Comparison of ENCODE assay signal across 18 cellular contexts in genomic region chr5:91925249-91925648, GRCh38.
"Had no signal": no experiment of that assay in that cellular context is flagged by ENCODE, and none has a peak within 500 bp of the region (broad histone marks: within the 10 kb centered on the region; RNA-seq: fewer than 3 reads in every experiment).

No MANE protein-coding gene starts in this region.

- H3K4me1 Mint-ChIP-seq: natural killer cell had no signal

- H3K4me3 ChIP-seq: gastrocnemius medialis, mucosa of descending colon, ovary, smooth muscle cell had no signal

- H3K36me3 Mint-ChIP-seq: natural killer cell had no signal

- H3K27ac Mint-ChIP-seq: dendritic cell treated with granulocyte-macrophage colony-stimulating factor and Interleukin-4, amounts not matched to agents 40 ng/mL and 50 ng/mL, for 4 days; natural killer cell had no signal

- H3K4me1 ChIP-seq: gastrocnemius medialis had no signal

- H3K4me3 Mint-ChIP-seq: dendritic cell treated with granulocyte-macrophage colony-stimulating factor and Interleukin-4, amounts not matched to agents 40 ng/mL and 50 ng/mL, for 4 days; natural killer cell; neural crest cell had no signal

- ATAC-seq: gastrocnemius medialis, left cardiac atrium, mucosa of descending colon, natural killer cell, right cardiac atrium had no signal

- DNase-seq: cerebellar nuclear complex; erythroblast; gastrocnemius medialis; glutamatergic neuron; kidney; left cardiac atrium; mammary epithelial cell; mucosa of descending colon; natural killer cell; nucleus accumbens; ovary; right cardiac atrium; stimulated activated CD4-positive, alpha-beta T cell treated with anti-CD3 and anti-CD28 coated beads, Interleukin-2, amount 100 ng/mL, for 48 hours; stimulated activated naive CD4-positive, alpha-beta T cell treated with Interleukin-2 at 50 U/mL for 16 hours; trophoblast cell had no signal

- H3K27ac ChIP-seq: gastrocnemius medialis, ovary had no signal

- H3K9me3 ChIP-seq: gastrocnemius medialis, mucosa of descending colon, ovary had no signal

- H3K36me3 ChIP-seq: gastrocnemius medialis, ovary had no signal

- H3K27me3 ChIP-seq: gastrocnemius medialis, ovary had no signal

- H3K27me3 Mint-ChIP-seq: dendritic cell treated with granulocyte-macrophage colony-stimulating factor and Interleukin-4, amounts not matched to agents 40 ng/mL and 50 ng/mL, for 4 days had no signal

- H3K9me3 Mint-ChIP-seq: dendritic cell treated with granulocyte-macrophage colony-stimulating factor and Interleukin-4, amounts not matched to agents 40 ng/mL and 50 ng/mL, for 4 days had no signal
